In genomic region chr1:47149172-47149571, GRCh38 we compare ENCODE assay signal across 2 cellular contexts. TPM values are rescaled to one million over a fixed set of nuclear protein-coding genes. Genes with fewer than 3 reads are reported as not detected.
"Had no signal": no experiment of that assay in that cellular context is flagged by ENCODE, and none has a peak within 500 bp of the region (broad histone marks: within the 10 kb centered on the region; RNA-seq: fewer than 3 reads in every experiment).

No MANE protein-coding gene starts in this region.

RNA-seq across cellular contexts. Expression of gene CYP4A22, which starts 11.9 kb away (rescaled TPM):
- polyA plus RNA-seq: adrenal gland, IgD-negative memory B cell had no signal
